Comparison of ENCODE assay signal across 25 cellular contexts in genomic region chr5:107975568-107975967, GRCh38.
"Had no signal": no experiment of that assay in that cellular context is flagged by ENCODE, and none has a peak within 500 bp of the region (broad histone marks: within the 10 kb centered on the region; RNA-seq: fewer than 3 reads in every experiment).

No MANE protein-coding gene starts in this region.

- H3K27me3 Mint-ChIP-seq: dendritic cell treated with granulocyte-macrophage colony-stimulating factor and Interleukin-4, amounts not matched to agents 40 ng/mL and 50 ng/mL, for 4 days; effector memory CD8-positive, alpha-beta T cell had no signal

- H3K9me3 Mint-ChIP-seq: dendritic cell treated with granulocyte-macrophage colony-stimulating factor and Interleukin-4, amounts not matched to agents 40 ng/mL and 50 ng/mL, for 4 days; effector memory CD8-positive, alpha-beta T cell; endodermal cell; mesothelial cell of epicardium had no signal

- H3K27ac Mint-ChIP-seq: dendritic cell treated with granulocyte-macrophage colony-stimulating factor and Interleukin-4, amounts not matched to agents 40 ng/mL and 50 ng/mL, for 4 days; effector memory CD8-positive, alpha-beta T cell; endodermal cell had no signal

- H3K36me3 Mint-ChIP-seq: mesothelial cell of epicardium had no signal

- ATAC-seq: effector memory CD8-positive, alpha-beta T cell; esophagus mucosa; gastrocnemius medialis; heart right ventricle; left cardiac atrium; left lung; left ventricle myocardium superior; lower lobe of right lung; mucosa of descending colon had no signal

- FAIRE-seq: keratinocyte had no signal

- H3K36me3 ChIP-seq: colonic mucosa, esophagus squamous epithelium, gastrocnemius medialis, heart right ventricle, left lung, lower lobe of right lung had no signal

- H3K27me3 ChIP-seq: colonic mucosa, esophagus squamous epithelium, gastrocnemius medialis, heart right ventricle, left lung had no signal

- H3K4me3 Mint-ChIP-seq: dendritic cell treated with granulocyte-macrophage colony-stimulating factor and Interleukin-4, amounts not matched to agents 40 ng/mL and 50 ng/mL, for 4 days; effector memory CD8-positive, alpha-beta T cell; endodermal cell; mesothelial cell of epicardium had no signal

- H3K4me3 ChIP-seq: colonic mucosa, esophagus squamous epithelium, gastrocnemius medialis, heart right ventricle, left lung, lower lobe of right lung, mucosa of descending colon had no signal

- H3K27ac ChIP-seq: colonic mucosa, epithelial cell of prostate, esophagus squamous epithelium, gastrocnemius medialis, heart right ventricle, left lung, lower lobe of right lung had no signal

- H3K9me3 ChIP-seq: colonic mucosa, esophagus squamous epithelium, gastrocnemius medialis, heart right ventricle, left lung, lower lobe of right lung, mucosa of descending colon had no signal

- DNase-seq: colonic mucosa; cortex of kidney; effector CD8-positive, alpha-beta T cell; effector memory CD8-positive, alpha-beta T cell; endodermal cell; erythroblast; esophagus squamous epithelium; foreskin fibroblast; foreskin melanocyte; gastrocnemius medialis; glutamatergic neuron; head of caudate nucleus; heart right ventricle; hippocampal formation; left cardiac atrium; left lung; left ventricle myocardium superior; lower lobe of right lung; mesenchymal stem cell; mucosa of descending colon had no signal

- H3K4me1 ChIP-seq: colonic mucosa, esophagus squamous epithelium, gastrocnemius medialis, heart right ventricle, left lung, lower lobe of right lung had no signal
